ENCODE assay signal across 8 cellular contexts in the genomic region with DNA sequence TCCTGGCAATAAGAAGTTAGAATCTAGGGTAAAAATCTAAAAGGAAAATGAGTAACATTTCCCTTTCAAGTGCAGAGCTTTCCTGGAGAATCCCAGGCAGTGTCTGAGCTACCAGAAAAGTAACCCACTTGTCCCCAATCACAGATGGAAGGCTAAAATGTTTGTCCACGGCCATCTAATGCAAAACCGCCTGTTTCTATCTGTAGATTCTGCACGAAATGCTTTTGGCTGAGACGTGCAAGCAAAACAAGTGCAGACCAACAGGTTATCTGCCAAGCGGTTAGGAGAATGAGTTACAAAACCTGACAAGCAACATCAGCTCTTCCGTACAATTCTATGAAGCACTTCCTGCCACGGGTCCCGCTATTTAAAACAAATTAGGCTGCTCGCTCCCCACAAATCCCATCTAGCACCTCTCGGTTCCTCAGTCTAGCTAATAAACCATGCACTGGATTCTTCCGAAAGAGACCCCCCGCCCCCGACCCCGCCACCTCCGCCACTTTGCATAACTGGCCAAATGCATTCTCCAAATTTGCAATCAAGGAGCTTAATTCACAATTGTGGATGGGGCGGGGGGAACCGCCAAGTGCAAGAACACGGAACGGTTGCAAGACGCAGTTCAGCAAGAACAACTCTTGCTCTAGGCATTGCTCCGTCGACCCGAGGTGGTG. TPM values are rescaled to one million over a fixed set of nuclear protein-coding genes. Genes with fewer than 3 reads are reported as not detected.
A peak's percentile ranks its signal among the peaks of the same experiment; 100 is the strongest.
DNase-seq lines count a peak whose midpoint lies in the region; ATAC-seq and TF ChIP-seq lines count a peak whose summit lies in the region.

No MANE protein-coding gene starts in this region.

- TF ChIP-seq EP300 in esophagus muscularis mucosa (IDR thresholded peaks at IDR 0.05) = no peak

- H3K79me2 ChIP-seq in DND-41 (ENCODE audit: insufficient read depth, low read length) = peaks cover 68% of the 10 kb centered on the region

- H3K4me2 ChIP-seq in DND-41 (ENCODE audit: insufficient read depth, low read length) (peak overlapping the region; percentile 85), neuronal stem cell (ENCODE audit: insufficient read depth, low read length, poor library complexity, severe bottlenecking) (peak overlapping the region; percentile 70)

- H3K4me3 ChIP-seq in DND-41 (ENCODE audit: low read depth in 1 of 2, low read length in 2 of 2) = peak overlapping the region; percentile 71 to 87
- H3K4me3 ChIP-seq in WERI-Rb-1 (ENCODE audit: low read depth, low read length) = peak overlapping the region; percentile 80
- H3K4me3 ChIP-seq in esophagus muscularis mucosa = peak overlapping the region; percentile 82 to 98 (median 91)
- peak overlapping the region; percentile 95 to 100 for H3K4me3 ChIP-seq in neuronal stem cell (ENCODE audit: low read length in 2 of 2)

- H3K36me3 ChIP-seq in DND-41 (ENCODE audit: insufficient read depth, low read length) = peaks cover 24% of the 10 kb centered on the region
- H3K36me3 ChIP-seq in WERI-Rb-1 = peaks cover 18% of the 10 kb centered on the region
- H3K36me3 ChIP-seq in esophagus muscularis mucosa = peaks cover 0 to 5% (median 0%) of the 10 kb centered on the region in 4 donors
- peaks cover 0 to 29% of the 10 kb centered on the region in 2 donors for H3K36me3 ChIP-seq in neuronal stem cell (replicated peaks in 1 of 2; ENCODE audit: control insufficient read depth in 2 of 2, insufficient read depth in 2 of 2, low read length in 2 of 2)

- H2BK5ac ChIP-seq in neuronal stem cell (ENCODE audit: low read length) = no peak overlapping the region

- no peak overlapping the region for H2BK12ac ChIP-seq in neuronal stem cell (ENCODE audit: low read length)

- H3K4me1 ChIP-seq in DND-41 (ENCODE audit: insufficient read depth, low read length) (peaks cover 58% of the 10 kb centered on the region), esophagus muscularis mucosa (peaks cover 12 to 56% (median 40%) of the 10 kb centered on the region in 4 donors), neuronal stem cell (ENCODE audit: control insufficient read depth in 2 of 2, insufficient read depth in 1 of 2, low read depth in 1 of 2, low read length in 2 of 2) (peaks cover 2 to 4% of the 10 kb centered on the region in 2 donors)

- no peaks in the 10 kb centered on the region for H3K27me3 ChIP-seq in DND-41 (ENCODE audit: insufficient read depth, low read length, poor library complexity)
- H3K27me3 ChIP-seq in WERI-Rb-1 (ENCODE audit: insufficient read depth, low read depth, severe bottlenecking) = no peaks in the 10 kb centered on the region
- no peaks in the 10 kb centered on the region for H3K27me3 ChIP-seq in esophagus muscularis mucosa
- no peaks in the 10 kb centered on the region for H3K27me3 ChIP-seq in neuronal stem cell (ENCODE audit: control insufficient read depth in 3 of 3, insufficient read depth in 3 of 3, low read depth in 1 of 3, low read length in 3 of 3)

- no peak overlapping the region for H2BK120ac ChIP-seq in neuronal stem cell (ENCODE audit: low read depth, low read length)

- DNase-seq in DND-41 = peak; percentile 54
- DNase-seq in KBM-7 = peak; percentile 27
- no peak for DNase-seq in WERI-Rb-1
- DNase-seq in esophagus muscularis mucosa (ENCODE audit: extremely low spot score) = no peak
- DNase-seq in neuronal stem cell (ENCODE audit: low spot score) = peak; percentile 3
- DNase-seq in SHP77 treated with DMSO at 0.1 percent for 48 hours (lab: John Stamatoyannopoulos, UW) = no peak
- DNase-seq in T-helper 9 cell = no peak

- H3K4ac ChIP-seq in neuronal stem cell (ENCODE audit: low read length) = no peak overlapping the region

- no peaks in the 10 kb centered on the region for H3K9me3 ChIP-seq in DND-41 (ENCODE audit: insufficient read depth, low read length, severe bottlenecking)
- peaks cover 4% of the 10 kb centered on the region for H3K9me3 ChIP-seq in WERI-Rb-1 (ENCODE audit: severe bottlenecking)
- H3K9me3 ChIP-seq in esophagus muscularis mucosa = no peaks in the 10 kb centered on the region
- peaks cover 0 to 4% of the 10 kb centered on the region in 2 donors for H3K9me3 ChIP-seq in neuronal stem cell (replicated peaks in 1 of 2; ENCODE audit: control insufficient read depth in 2 of 2, insufficient read depth in 1 of 2, low read depth in 1 of 2, low read length in 2 of 2)

- H4K8ac ChIP-seq in neuronal stem cell (ENCODE audit: low read depth, low read length) = no peak overlapping the region

- ATAC-seq in DND-41 (ENCODE audit: insufficient read depth, low read depth) = peak; percentile 25
- peak; percentile 24 for ATAC-seq in GM21367 (IDR thresholded peaks at IDR 0.05; ENCODE audit: unreplicated experiment)

- TF ChIP-seq CTCF in DND-41 (IDR thresholded peaks at IDR 0.05; ENCODE audit: borderline replicate concordance, extremely low read depth, low read length, poor library complexity, severe bottlenecking) = no peak
- no peak for TF ChIP-seq CTCF in WERI-Rb-1 (IDR thresholded peaks at IDR 0.05; ENCODE audit: low read depth, low read length)
- no peak for TF ChIP-seq CTCF in esophagus muscularis mucosa (IDR thresholded peaks at IDR 0.05)

- peak overlapping the region; percentile 91 for H3K18ac ChIP-seq in neuronal stem cell (ENCODE audit: low read length)

- H2AFZ ChIP-seq in DND-41 (ENCODE audit: low read depth, low read length) (peak overlapping the region; percentile 90), neuronal stem cell (ENCODE audit: low read length) (peak overlapping the region; percentile 88)

- H3K79me1 ChIP-seq in neuronal stem cell (ENCODE audit: low read depth, low read length) = peaks cover 5% of the 10 kb centered on the region

- intact Hi-C loops in esophagus muscularis mucosa (cut with DNase I) = loop anchor here (5.0 kb wide), 1 partner anchor 45 kb away; no protein-coding TSS in a partner anchor

- H4K91ac ChIP-seq in neuronal stem cell (ENCODE audit: low read depth, low read length, poor library complexity) = no peak overlapping the region

- in situ Hi-C loops in KBM-7 (cut with MboI; ENCODE audit: low pct_unique_long_range_greater_than_20kb, low sequenced_read_pairs) = no loop called here

- peaks cover 47% of the 10 kb centered on the region for H4K20me1 ChIP-seq in DND-41 (ENCODE audit: insufficient read depth, low read length)

- WGBS in esophagus muscularis mucosa = under 1% methylated on average over 17 of the region's 23 CpGs
- no CpG with 5 or more reads among the region's 23 CpGs for WGBS in neuronal stem cell (ENCODE audit: extremely low coverage in 2 of 2, insufficient read length in 2 of 2, insufficient replicate concordance in 1 of 2), 2 donors

- no peak overlapping the region for H3K14ac ChIP-seq in neuronal stem cell (ENCODE audit: low read length)

- H3K9ac ChIP-seq in DND-41 (ENCODE audit: low read depth, low read length) (peak overlapping the region; percentile 97), neuronal stem cell (ENCODE audit: low read depth, low read length, poor library complexity) (peak overlapping the region; percentile 92)

- TF ChIP-seq POLR2A in esophagus muscularis mucosa (IDR thresholded peaks at IDR 0.05; ENCODE audit: low read depth) = no peak

- no peak overlapping the region for H2BK15ac ChIP-seq in neuronal stem cell (ENCODE audit: low read length)

- peak overlapping the region; percentile 56 for H3K23ac ChIP-seq in neuronal stem cell (ENCODE audit: low read depth, low read length, poor library complexity)

- peak overlapping the region; percentile 96 for H3K27ac ChIP-seq in DND-41 (ENCODE audit: low read length)
- H3K27ac ChIP-seq in WERI-Rb-1 = peak overlapping the region; percentile 90
- H3K27ac ChIP-seq in esophagus muscularis mucosa (replicated peaks in 1 of 4) = peak overlapping the region; percentile 97 to 100 (median 98)
- H3K27ac ChIP-seq in neuronal stem cell (replicated peaks; ENCODE audit: low read length) = peak overlapping the region; percentile 87

- peak overlapping the region; percentile 28 for H2AK5ac ChIP-seq in neuronal stem cell (ENCODE audit: low read depth, low read length)

RNA-seq across cellular contexts. Expression of gene ELOVL5, which starts 1.4 kb away (rescaled TPM):
- 10 to 100 TPM; 55.2 to 80.2 (median 64.8) TPM for total RNA-seq in esophagus muscularis mucosa
- polyA plus RNA-seq in neuronal stem cell (2013, experiment 1 of 2) = 165 TPM
- 163 TPM for polyA plus RNA-seq in neuronal stem cell (2013, experiment 2 of 2)

Comparison
In these comparisons a context has a peak if more than half of its experiments do, and no peak if none do; other contexts are left out.
1. DNase-seq: peak in DND-41 (single experiment), KBM-7 (single experiment) and neuronal stem cell (single experiment); none in WERI-Rb-1 (single experiment), esophagus muscularis mucosa (single experiment), SHP77 treated with DMSO at 0.1 percent for 48 hours (single experiment) and T-helper 9 cell (single experiment).
2. Peak in every context shown above with its lines, with median percentiles within 50 percentile points of each other: H3K27ac ChIP-seq and H3K4me3 ChIP-seq.